In genomic region chr2:109217362-109218086, GRCh38 we compare ENCODE assay signal across 9 cellular contexts.
DNase-seq lines count a peak whose midpoint lies in the region; ATAC-seq and TF ChIP-seq lines count a peak whose summit lies in the region.
"Had no signal": no experiment of that assay in that cellular context is flagged by ENCODE, and none has a peak within 500 bp of the region (broad histone marks: within the 10 kb centered on the region; RNA-seq: fewer than 3 reads in every experiment).

No MANE protein-coding gene starts in this region.

- CTCF ChIA-PET in AG04450 (lab: Charles Lee): interaction anchor here (1.5 kb wide), 1 partner anchor 104 kb away, joined by 3 read pairs; no protein-coding TSS in a partner anchor

- no peak overlapping the region for H3K4me3 ChIP-seq in AG04450 (ENCODE audit: low read depth, low read length)

- H3K9me3 Mint-ChIP-seq in activated naive CD8-positive, alpha-beta T cell treated with anti-CD3 and anti-CD28 coated beads, Interleukin-2, amount 50 U/mL, for 24 hours: no peaks in the 10 kb centered on the region
- H3K9me3 Mint-ChIP-seq in nephron progenitor cell: peaks cover 13% of the 10 kb centered on the region

- H3K27me3 Mint-ChIP-seq in activated naive CD8-positive, alpha-beta T cell treated with anti-CD3 and anti-CD28 coated beads, Interleukin-2, amount 50 U/mL, for 24 hours: peaks cover 41% of the 10 kb centered on the region
- H3K27me3 Mint-ChIP-seq in nephron progenitor cell (ENCODE audit: low read depth, poor library complexity): peaks cover 20% of the 10 kb centered on the region

- H3K36me3 Mint-ChIP-seq in activated naive CD8-positive, alpha-beta T cell treated with anti-CD3 and anti-CD28 coated beads, Interleukin-2, amount 50 U/mL, for 24 hours (ENCODE audit: low read depth): peaks cover 2% of the 10 kb centered on the region
- H3K36me3 Mint-ChIP-seq in nephron progenitor cell (ENCODE audit: low read depth): peaks cover 9% of the 10 kb centered on the region

- H3K27ac ChIP-seq in AG04450 (ENCODE audit: low read depth, low read length): peak overlapping the region; percentile 97

- H3K27ac Mint-ChIP-seq in activated naive CD8-positive, alpha-beta T cell treated with anti-CD3 and anti-CD28 coated beads, Interleukin-2, amount 50 U/mL, for 24 hours: peak overlapping the region; percentile 44
- H3K27ac Mint-ChIP-seq in nephron progenitor cell: no peak overlapping the region

- H3K4me3 Mint-ChIP-seq in activated naive CD8-positive, alpha-beta T cell treated with anti-CD3 and anti-CD28 coated beads, Interleukin-2, amount 50 U/mL, for 24 hours: peak overlapping the region; percentile 58
- no peak overlapping the region for H3K4me3 Mint-ChIP-seq in nephron progenitor cell

- DNase-seq in AG04450 (ENCODE audit: low read depth, low spot score) (peak; percentile 97), EL (peak; percentile 90), left kidney (ENCODE audit: low read depth, low spot score) (peak; percentile 26), superior temporal gyrus (ENCODE audit: extremely low spot score) (no peak), NCI-H748 treated with DMSO at 0.1 percent for 48 hours (lab: John Stamatoyannopoulos, UW) (no peak), nephron progenitor cell (no peak)
- no peak for DNase-seq in activated naive CD8-positive, alpha-beta T cell treated with anti-CD3 and anti-CD28 coated beads, Interleukin-2, amount 50 U/mL, for 24 hours
- DNase-seq in activated CD4-positive, CD25-positive, alpha-beta regulatory T cell (lab: John Stamatoyannopoulos, UW): no peak
- DNase-seq: SW 1271 had no signal

- no peaks in the 10 kb centered on the region for H3K9me3 ChIP-seq in AG04450 (ENCODE audit: control insufficient read depth, insufficient read depth, low read length)

- no peak for ATAC-seq in activated naive CD8-positive, alpha-beta T cell treated with anti-CD3 and anti-CD28 coated beads, Interleukin-2, amount 50 U/mL, for 24 hours

- TF ChIP-seq CTCF in AG04450 (IDR thresholded peaks at IDR 0.05; ENCODE audit: low read depth, low read length) (no peak), nephron progenitor cell (IDR thresholded peaks at IDR 0.05) (no peak)

- POLR2A ChIA-PET in AG04450 (lab: Yijun Ruan, JAX): interaction anchor here (0.5 to 2.0 kb wide), 13 partner anchors 20 to 280 kb away, joined by 3 to 11 read pairs (median 4); no protein-coding TSS in a partner anchor

- peaks cover 65% of the 10 kb centered on the region for H3K4me1 Mint-ChIP-seq in activated naive CD8-positive, alpha-beta T cell treated with anti-CD3 and anti-CD28 coated beads, Interleukin-2, amount 50 U/mL, for 24 hours
- H3K4me1 Mint-ChIP-seq in nephron progenitor cell: peaks cover 42% of the 10 kb centered on the region

- H3K27me3 ChIP-seq in AG04450 (ENCODE audit: control insufficient read depth, insufficient read depth, low read length): no peaks in the 10 kb centered on the region

Comparison
In these comparisons a context has a peak if more than half of its experiments do, and no peak if none do; other contexts are left out.
1. DNase-seq: peak in AG04450 (single experiment), EL (single experiment) and left kidney (single experiment); none in activated naive CD8-positive, alpha-beta T cell treated with anti-CD3 and anti-CD28 coated beads, Interleukin-2, amount 50 U/mL, for 24 hours (single experiment), superior temporal gyrus (single experiment), NCI-H748 treated with DMSO at 0.1 percent for 48 hours (single experiment), activated CD4-positive, CD25-positive, alpha-beta regulatory T cell (0 of 4) and nephron progenitor cell (single experiment).